Comparison of ENCODE assay signal across 8 cellular contexts in the genomic region with DNA sequence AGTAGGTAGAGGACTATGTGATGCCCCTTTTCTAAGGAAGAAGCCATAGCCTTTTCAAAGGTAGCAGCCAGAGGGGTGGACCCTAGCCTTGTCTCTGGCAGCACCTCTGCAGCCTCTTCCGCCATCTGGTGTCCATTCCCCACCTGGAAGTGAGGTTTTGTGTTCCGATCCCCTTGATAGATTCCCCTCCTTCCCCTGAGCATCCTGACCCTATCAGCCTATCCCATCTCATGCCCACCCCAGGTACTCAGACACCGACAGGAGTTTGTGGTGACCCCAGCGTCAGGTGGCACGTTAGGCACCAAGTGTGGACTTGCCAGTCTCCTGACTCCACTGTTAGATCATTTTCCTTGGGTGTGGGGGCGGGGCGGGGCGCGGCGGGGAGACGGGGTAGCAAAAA. TPM values are rescaled to one million over a fixed set of nuclear protein-coding genes. Genes with fewer than 3 reads are reported as not detected.
DNase-seq lines count a peak whose midpoint lies in the region; ATAC-seq and TF ChIP-seq lines count a peak whose summit lies in the region.

No MANE protein-coding gene starts in this region.

- no peaks in the 10 kb centered on the region for H3K36me3 ChIP-seq in ACC112 (ENCODE audit: insufficient read depth, low read length)
- peaks cover 8% of the 10 kb centered on the region; the same call in 1 of the 2 replicates for H3K36me3 ChIP-seq in OCI-LY7 (ENCODE audit: insufficient read depth, low read length)
- peaks cover 0 to 4% (median 0%) of the 10 kb centered on the region in 3 experiments for H3K36me3 ChIP-seq in naive thymus-derived CD4-positive, alpha-beta T cell (ENCODE audit: control insufficient read depth in 2 of 3, insufficient read depth in 3 of 3, low read length in 3 of 3)

- H3K9me3 Mint-ChIP-seq in naive thymus-derived CD4-positive, alpha-beta T cell = peaks cover 0 to 1% (median 0%) of the 10 kb centered on the region in 11 donors

- no peak for ATAC-seq in naive thymus-derived CD4-positive, alpha-beta T cell
- ATAC-seq in HG02852 (IDR thresholded peaks at IDR 0.05; ENCODE audit: unreplicated experiment) (no peak), GM19452 (IDR thresholded peaks at IDR 0.05; ENCODE audit: unreplicated experiment) (no peak), HG03139 (IDR thresholded peaks at IDR 0.05; ENCODE audit: unreplicated experiment) (no peak)

- H4K20me1 ChIP-seq in OCI-LY7 (ENCODE audit: insufficient read depth, low read length) = peaks cover 7% of the 10 kb centered on the region; the same call in 1 of the 2 replicates

- no peak overlapping the region for H2AFZ ChIP-seq in ACC112 (ENCODE audit: low read length, unreplicated experiment)
- H2AFZ ChIP-seq in OCI-LY7 (ENCODE audit: low read length) = no peak overlapping the region

- peaks cover 0 to 19% (median 4%) of the 10 kb centered on the region in 5 donors for H3K36me3 Mint-ChIP-seq in naive thymus-derived CD4-positive, alpha-beta T cell

- no peaks in the 10 kb centered on the region for H3K27me3 Mint-ChIP-seq in naive thymus-derived CD4-positive, alpha-beta T cell

- no peak for DNase-seq in GM10266 (ENCODE audit: extremely low spot score)
- peak; percentile 57 for DNase-seq in OCI-LY7 (ENCODE audit: low spot score)
- DNase-seq in coronary artery (ENCODE audit: low spot score) = no peak
- DNase-seq in naive thymus-derived CD4-positive, alpha-beta T cell = peak in 1 of 9 donors; percentile 42

- CTCF ChIA-PET in OCI-LY7 (lab: Charles Lee; ENCODE audit: unreplicated experiment) = interaction anchor here (1.3 kb wide), 1 partner anchor 31 kb away, joined by 3 read pairs; no protein-coding TSS in a partner anchor
- CTCF ChIA-PET in naive thymus-derived CD4-positive, alpha-beta T cell (lab: Charles Lee) = interaction anchor here (1.5 to 5.2 kb wide), 8 partner anchors 15 to 43 kb away, joined by 5 to 57 read pairs (median 8); partner anchors contain the start of gene PCNX3

- H3K4me2 ChIP-seq in OCI-LY7 (ENCODE audit: low read length) = peak overlapping the region; percentile 98

- peaks cover 57% of the 10 kb centered on the region for H3K79me2 ChIP-seq in ACC112 (ENCODE audit: control insufficient read depth, insufficient read depth, low read length, unreplicated experiment)
- peaks cover 47% of the 10 kb centered on the region for H3K79me2 ChIP-seq in OCI-LY7 (ENCODE audit: insufficient read depth, low read depth, low read length)

- TF ChIP-seq CTCF in GM10266 (IDR thresholded peaks at IDR 0.05; ENCODE audit: control insufficient read depth, insufficient read depth, low read depth, missing control alignments) (peak; percentile 33), OCI-LY7 (conservative IDR thresholded peaks at IDR 0.05; ENCODE audit: low read length) (peak; percentile 67), coronary artery (IDR thresholded peaks at IDR 0.05) (peak; percentile 20)

- H3K4me3 ChIP-seq in ACC112 (ENCODE audit: low read depth, low read length) (peak overlapping the region; percentile 92), OCI-LY7 (ENCODE audit: low read depth, low read length, poor library complexity, severe bottlenecking) (peak overlapping the region; percentile 94), coronary artery (peak overlapping the region; percentile 98)
- H3K4me3 ChIP-seq in naive thymus-derived CD4-positive, alpha-beta T cell (ENCODE audit: low read length) = peak overlapping the region; percentile 96

- H3K4me3 Mint-ChIP-seq in naive thymus-derived CD4-positive, alpha-beta T cell = peak overlapping the region; percentile 90 to 100 (median 96)

- H3K9me2 ChIP-seq in OCI-LY7 (ENCODE audit: insufficient read depth, low read length) = no peaks in the 10 kb centered on the region

- POLR2A ChIA-PET in OCI-LY7 (lab: Charles Lee) = interaction anchor here (0.7 to 1.4 kb wide), 2 partner anchors 43 to 436 kb away, joined by 3 to 4 read pairs; partner anchors contain the start of gene PCNX3
- POLR2A ChIA-PET in naive thymus-derived CD4-positive, alpha-beta T cell (lab: Charles Lee) = interaction anchor here (0.6 to 6.3 kb wide), 26 partner anchors 11 to 430 kb away, joined by 3 to 90 read pairs (median 8); partner anchors contain the start of genes BANF1, EIF1AD, KAT5 and LTBP3

- intact Hi-C loops in OCI-LY7 (cut with micrococcal nuclease; ENCODE audit: unreplicated experiment) = loop anchor here (1.0 to 10.0 kb wide), 3 partner anchors 26 to 717 kb away; partner anchors contain the start of gene RELA
- intact Hi-C loops in naive thymus-derived CD4-positive, alpha-beta T cell (cut with micrococcal nuclease) = loop anchor here (2.0 to 5.0 kb wide), 5 partner anchors 81 to 793 kb away; partner anchors contain the start of genes CFL1 (in 1 of the 2), KAT5 (in 1 of the 2), SF1 (in 1 of the 2) and SNX15 (in 1 of the 2)

- H3K27me3 ChIP-seq in ACC112 (ENCODE audit: insufficient read depth, low read length) = no peaks in the 10 kb centered on the region
- no peaks in the 10 kb centered on the region for H3K27me3 ChIP-seq in naive thymus-derived CD4-positive, alpha-beta T cell (ENCODE audit: control insufficient read depth in 2 of 2, insufficient read depth in 2 of 2, low read length in 2 of 2)

- H3K4me1 ChIP-seq in ACC112 (ENCODE audit: control insufficient read depth, insufficient read depth, low read length, unreplicated experiment) = peaks cover 43% of the 10 kb centered on the region
- H3K4me1 ChIP-seq in OCI-LY7 (ENCODE audit: insufficient read depth, low read length, poor library complexity, severe bottlenecking) = peaks cover 56% of the 10 kb centered on the region
- peaks cover 54 to 55% of the 10 kb centered on the region in 2 donors for H3K4me1 ChIP-seq in naive thymus-derived CD4-positive, alpha-beta T cell (ENCODE audit: control insufficient read depth in 2 of 2, insufficient read depth in 2 of 2, low read length in 2 of 2)

- H3K9me3 ChIP-seq in OCI-LY7 (ENCODE audit: low read length) = no peaks in the 10 kb centered on the region
- H3K9me3 ChIP-seq in naive thymus-derived CD4-positive, alpha-beta T cell (ENCODE audit: control insufficient read depth in 2 of 3, low read length in 3 of 3) = no peaks in the 10 kb centered on the region

- H3K27ac ChIP-seq in ACC112 (ENCODE audit: low read depth, low read length) (no peak overlapping the region), OCI-LY7 (ENCODE audit: low read depth, low read length, poor library complexity, severe bottlenecking) (peak overlapping the region; percentile 71), coronary artery (peak overlapping the region; percentile 86 to 100)
- H3K27ac ChIP-seq in naive thymus-derived CD4-positive, alpha-beta T cell (ENCODE audit: low read depth, low read length) = peak overlapping the region; percentile 96

- peak overlapping the region; percentile 82 to 100 (median 92) for H3K27ac Mint-ChIP-seq in naive thymus-derived CD4-positive, alpha-beta T cell

- peaks cover 40 to 68% (median 57%) of the 10 kb centered on the region in 7 donors for H3K4me1 Mint-ChIP-seq in naive thymus-derived CD4-positive, alpha-beta T cell

- no TSS peak for BruUV-seq in OCI-LY7 (replicated peaks; lab: Mats Ljungman, UMichigan)

RNA-seq across cellular contexts. Expression of gene FAM89B, which starts 0.4 kb away (rescaled TPM):
- total RNA-seq in OCI-LY7 (2014; rRNA removed; shearing (Covaris generic)) = 16.1 and 26.4 TPM in 2 replicates
- 17.9 and 25.3 TPM in 2 replicates for total RNA-seq in OCI-LY7 (2022)
- total RNA-seq in naive thymus-derived CD4-positive, alpha-beta T cell = 10 to 100 TPM; 33.0 to 59.7 (median 45.3) TPM
- polyA plus RNA-seq in naive thymus-derived CD4-positive, alpha-beta T cell = 100 to 1,000 TPM in 1 of 2 donors, 10 to 100 TPM in 1; 87.7 to 115 TPM

RNA-seq across cellular contexts. Expression of gene ZNRD2, which starts 1.7 kb away (rescaled TPM):
- 37.7 and 60.4 TPM in 2 replicates for total RNA-seq in OCI-LY7 (2014; rRNA removed; shearing (Covaris generic))
- total RNA-seq in OCI-LY7 (2022) = 35.9 and 43.4 TPM in 2 replicates
- 10 to 100 TPM; 29.1 to 40.9 (median 32.9) TPM for total RNA-seq in naive thymus-derived CD4-positive, alpha-beta T cell
- polyA plus RNA-seq in naive thymus-derived CD4-positive, alpha-beta T cell = 10 to 100 TPM; 82.6 to 86.0 TPM

RNA-seq across cellular contexts. Expression of gene EHBP1L1, which starts 3.9 kb away (rescaled TPM):
- 59.6 and 59.7 TPM in 2 replicates for total RNA-seq in OCI-LY7 (2014; rRNA removed; shearing (Covaris generic))
- total RNA-seq in OCI-LY7 (2022) = 71.6 and 80.3 TPM in 2 replicates
- 100 to 1,000 TPM; 108 to 207 (median 128) TPM for total RNA-seq in naive thymus-derived CD4-positive, alpha-beta T cell
- 10 to 100 TPM; 12.3 to 14.2 TPM for polyA plus RNA-seq in naive thymus-derived CD4-positive, alpha-beta T cell

RNA-seq across cellular contexts. Expression of gene LTBP3, which starts 13.8 kb away (rescaled TPM):
- 11.2 and 17.4 TPM in 2 replicates for total RNA-seq in OCI-LY7 (2014; rRNA removed; shearing (Covaris generic))
- total RNA-seq in OCI-LY7 (2022) = 10.0 and 13.8 TPM in 2 replicates
- 100 to 1,000 TPM in 4 of 5 experiments, 10 to 100 TPM in 1; 91.4 to 288 (median 280) TPM for total RNA-seq in naive thymus-derived CD4-positive, alpha-beta T cell
- 10 to 100 TPM; 18.7 to 41.2 TPM for polyA plus RNA-seq in naive thymus-derived CD4-positive, alpha-beta T cell

RNA-seq across cellular contexts. Expression of gene KCNK7, which starts 23.7 kb away (rescaled TPM):
- total RNA-seq in OCI-LY7 (2014; rRNA removed; shearing (Covaris generic)) = 1.4 TPM in 1 of 2 replicates, not detected in the other
- total RNA-seq in OCI-LY7 (2022) = 0.68 and 1.6 TPM in 2 replicates
- 1 to 10 TPM; 2.1 to 9.2 (median 4.8) TPM for total RNA-seq in naive thymus-derived CD4-positive, alpha-beta T cell
- polyA plus RNA-seq in naive thymus-derived CD4-positive, alpha-beta T cell = under 1 TPM in 1 of 2 donors, not detected in 1; 0.25 TPM
